26 cellular contexts compared by ENCODE assay signal in the genomic region with DNA sequence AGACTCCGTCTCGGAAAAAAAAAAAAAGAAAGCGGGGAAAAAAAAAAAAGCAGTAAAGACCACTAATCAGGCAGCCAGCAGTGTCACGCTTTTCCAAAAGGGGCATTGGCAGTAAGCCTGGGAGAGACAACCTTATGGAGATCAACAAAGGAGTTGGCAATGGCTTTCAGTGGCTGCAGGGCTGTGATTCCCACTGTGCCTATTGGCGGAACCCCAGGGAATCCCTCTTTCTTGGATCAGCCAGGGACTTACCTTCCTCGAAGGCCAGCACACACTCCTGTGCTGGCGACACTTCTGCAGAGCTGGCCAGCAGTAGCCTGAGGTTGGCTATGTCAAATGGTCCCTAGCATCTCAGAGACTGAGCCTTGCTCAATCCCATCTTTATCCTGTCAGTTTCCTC.
"Had no signal": no experiment of that assay in that cellular context is flagged by ENCODE, and none has a peak within 500 bp of the region (broad histone marks: within the 10 kb centered on the region; RNA-seq: fewer than 3 reads in every experiment).

No MANE protein-coding gene starts in this region.

- H3K9me3 Mint-ChIP-seq: activated CD8-positive, alpha-beta T cell treated with anti-CD3 and anti-CD28 coated beads for 36 hours; activated naive CD8-positive, alpha-beta T cell treated with anti-CD3 and anti-CD28 coated beads, Interleukin-2, amount 10 ng/mL, durations not matched to agents 7 days and 5 days had no signal

- H3K4me3 ChIP-seq: adrenal gland, body of pancreas, colonic mucosa, K562, SK-N-MC had no signal

- H3K9me3 ChIP-seq: adrenal gland, body of pancreas, colonic mucosa had no signal

- H3K27ac ChIP-seq: adrenal gland, body of pancreas, colonic mucosa, SK-N-MC, VCaP had no signal

- H3K27me3 ChIP-seq: adrenal gland, body of pancreas, colonic mucosa had no signal

- ATAC-seq: activated CD4-positive, alpha-beta T cell treated with anti-CD3 and anti-CD28 coated beads for 36 hours; activated CD8-positive, alpha-beta T cell treated with anti-CD3 and anti-CD28 coated beads for 36 hours; body of pancreas; K562; T-cell had no signal

- H3K36me3 Mint-ChIP-seq: activated naive CD8-positive, alpha-beta T cell treated with anti-CD3 and anti-CD28 coated beads, Interleukin-2, amount 10 ng/mL, durations not matched to agents 7 days and 5 days; T-cell had no signal

- FAIRE-seq: K562, TTC549 had no signal

- H3K4me1 Mint-ChIP-seq: activated CD4-positive, alpha-beta T cell treated with anti-CD3 and anti-CD28 coated beads for 36 hours; activated naive CD8-positive, alpha-beta T cell treated with anti-CD3 and anti-CD28 coated beads, Interleukin-2, amount 10 ng/mL, durations not matched to agents 7 days and 5 days had no signal

- H3K4me3 Mint-ChIP-seq: activated CD4-positive, alpha-beta T cell treated with anti-CD3 and anti-CD28 coated beads for 36 hours; activated CD8-positive, alpha-beta T cell treated with anti-CD3 and anti-CD28 coated beads for 36 hours; activated naive CD8-positive, alpha-beta T cell treated with anti-CD3 and anti-CD28 coated beads, Interleukin-2, amount 10 ng/mL, durations not matched to agents 7 days and 5 days; T-cell had no signal

- H3K27ac Mint-ChIP-seq: activated CD4-positive, alpha-beta T cell treated with anti-CD3 and anti-CD28 coated beads for 36 hours; activated CD8-positive, alpha-beta T cell treated with anti-CD3 and anti-CD28 coated beads for 36 hours; activated naive CD8-positive, alpha-beta T cell treated with anti-CD3 and anti-CD28 coated beads, Interleukin-2, amount 10 ng/mL, durations not matched to agents 7 days and 5 days; T-cell had no signal

- H3K36me3 ChIP-seq: adrenal gland, colonic mucosa had no signal

- DNase-seq: activated CD4-positive, alpha-beta T cell treated with anti-CD3 and anti-CD28 coated beads for 36 hours; activated CD8-positive, alpha-beta memory T cell treated with anti-CD3 and anti-CD28 coated beads, Interleukin-2, amount 50 U/mL, for 48 hours; activated CD8-positive, alpha-beta T cell treated with anti-CD3 and anti-CD28 coated beads for 36 hours; activated naive CD4-positive, alpha-beta T cell treated with anti-CD3 and anti-CD28 coated beads, Interleukin-2, amount 50 U/mL, for 16 hours; activated naive CD8-positive, alpha-beta T cell treated with anti-CD3 and anti-CD28 coated beads, Interleukin-2, amount 10 ng/mL, durations not matched to agents 7 days and 5 days; activated T-cell treated with anti-CD3 and anti-CD28 coated beads, Interleukin-2, amount 50 U/mL, for 1 hour; adrenal gland; anterior cingulate cortex; body of pancreas; cerebellar nuclear complex; colonic mucosa; Karpas-422; MM.1S; NCI-H146; NCI-H2029; NCI-H345; NCI-H524 treated with DMSO at 0.1 percent for 48 hours; NCI-H748 treated with DMSO at 0.1 percent for 48 hours; SIG-M5; T-cell; T-helper 2 cell; T1000 had no signal

- H3K4me1 ChIP-seq: colonic mucosa had no signal
